ENCODE assay signal across 1 cellular context in the genomic region with DNA sequence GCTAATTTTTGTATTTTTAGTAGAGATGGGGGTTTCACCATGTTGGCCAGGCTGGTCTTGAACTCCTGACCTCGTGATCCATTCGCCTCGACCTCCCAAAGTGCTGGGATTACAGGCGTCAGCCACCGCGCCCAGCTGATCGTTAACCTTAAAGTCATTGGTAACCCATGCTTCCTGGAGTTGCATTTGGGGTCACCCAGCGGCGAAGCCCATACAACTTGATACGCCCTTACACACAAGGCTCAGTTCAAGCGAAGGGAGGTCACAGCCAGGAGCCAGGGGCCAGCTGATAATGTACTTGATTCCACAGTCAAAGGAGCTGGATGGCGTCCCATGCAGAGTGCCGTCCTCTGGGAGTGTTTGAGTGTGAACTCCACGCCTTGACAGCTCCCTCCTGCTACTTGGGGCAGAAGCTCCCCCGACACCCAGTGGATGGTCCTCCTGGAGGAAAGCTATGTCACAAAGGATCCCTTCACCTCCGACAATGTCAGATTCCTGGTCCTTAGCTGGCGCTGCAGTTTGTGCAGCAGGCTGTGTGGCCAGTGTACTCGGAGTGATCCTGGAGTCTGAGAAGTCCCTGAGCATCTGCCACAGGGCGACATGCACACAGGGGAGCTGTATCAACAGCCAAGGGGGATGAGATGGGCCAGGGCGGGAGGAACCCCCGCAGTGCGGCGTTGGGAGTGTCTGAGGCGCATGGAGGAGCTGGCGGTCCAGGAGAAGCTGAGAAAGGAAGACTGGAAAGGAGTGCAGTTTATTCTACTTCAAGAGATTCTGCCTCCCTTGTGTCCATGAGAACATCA.
TF ChIP-seq lines count a peak whose summit lies in the region.

No MANE protein-coding gene starts in this region.

TF ChIP-seq in IMR-90, 13 proteins besides CTCF, POLR2A, EP300 and RAD21 (continued from another document):
- TF ChIP-seq, protein P1, sequence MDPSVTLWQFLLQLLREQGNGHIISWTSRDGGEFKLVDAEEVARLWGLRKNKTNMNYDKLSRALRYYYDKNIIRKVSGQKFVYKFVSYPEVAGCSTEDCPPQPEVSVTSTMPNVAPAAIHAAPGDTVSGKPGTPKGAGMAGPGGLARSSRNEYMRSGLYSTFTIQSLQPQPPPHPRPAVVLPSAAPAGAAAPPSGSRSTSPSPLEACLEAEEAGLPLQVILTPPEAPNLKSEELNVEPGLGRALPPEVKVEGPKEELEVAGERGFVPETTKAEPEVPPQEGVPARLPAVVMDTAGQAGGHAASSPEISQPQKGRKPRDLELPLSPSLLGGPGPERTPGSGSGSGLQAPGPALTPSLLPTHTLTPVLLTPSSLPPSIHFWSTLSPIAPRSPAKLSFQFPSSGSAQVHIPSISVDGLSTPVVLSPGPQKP (IDR thresholded peaks at IDR 0.05; ENCODE audit: borderline replicate concordance, low read depth, low read length) = no peak
- TF ChIP-seq SMC3 (IDR thresholded peaks at IDR 0.05; ENCODE audit: low read depth, low read length) = no peak
